Comparison of ENCODE assay signal across 8 cellular contexts in the genomic region with DNA sequence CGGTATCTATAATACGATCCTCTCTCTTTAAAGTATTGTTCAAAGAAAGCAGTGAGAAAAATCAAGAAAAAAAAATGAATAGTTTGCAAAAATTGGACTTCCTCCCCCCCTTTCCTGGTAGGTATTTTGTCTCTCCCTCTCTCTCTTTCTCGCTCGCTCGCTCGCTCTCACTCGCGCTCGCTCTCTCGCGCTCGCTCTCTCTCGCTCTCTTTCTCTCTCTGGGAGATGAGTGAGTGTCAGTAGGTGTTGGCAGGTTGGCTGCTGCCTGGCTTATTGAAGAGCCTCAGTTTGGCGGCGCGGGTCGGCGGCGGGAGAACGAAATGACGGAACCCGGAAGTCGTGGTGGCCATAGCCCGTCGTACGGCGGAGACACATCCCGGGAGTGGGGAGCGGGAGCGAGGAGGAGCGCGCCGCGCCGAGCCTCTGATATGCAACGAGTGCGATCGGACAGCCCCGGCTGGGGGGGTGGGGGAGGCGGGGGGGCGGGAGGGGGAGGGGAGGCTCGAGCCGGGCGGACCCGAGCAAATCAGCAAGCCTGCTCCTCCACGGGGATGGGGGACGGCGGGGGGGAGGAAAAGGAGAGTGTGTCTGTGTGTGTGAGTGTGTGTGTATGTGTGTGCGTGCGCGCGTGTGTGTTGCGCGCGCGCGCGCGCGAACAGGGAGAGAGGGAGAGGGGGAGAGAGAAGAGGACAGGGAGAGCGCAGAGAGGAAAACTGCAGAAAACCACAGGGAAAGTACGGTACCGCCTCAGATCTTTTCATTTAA. TPM values are rescaled to one million over a fixed set of nuclear protein-coding genes. Genes with fewer than 3 reads are reported as not detected.
A peak's percentile ranks its signal among the peaks of the same experiment; 100 is the strongest.
DNase-seq lines count a peak whose midpoint lies in the region; ATAC-seq, FAIRE-seq and TF ChIP-seq lines count a peak whose summit lies in the region.

TSS of gene MEIS2 (minus strand) at position 441 of the 765 bp plus-strand sequence. CDS start 1,083 bp downstream, outside the sequence.

- DNase-seq in GM03348 (ENCODE audit: low spot score) (peak; percentile 95), NCI-H1417 (lab: John Stamatoyannopoulos, UW) (peak; percentile 90 to 98 (median 95)), SK-N-MC (ENCODE audit: low read depth, low spot score) (no peak), bronchial epithelial cell (ENCODE audit: low read depth) (peak; percentile 71), retinal pigment epithelial cell (ENCODE audit: low read depth) (peak; percentile 84)

- H3K4me1 ChIP-seq in HEK293 (ENCODE audit: control insufficient read depth, insufficient read depth, low read length) = peaks cover 4% of the 10 kb centered on the region; the same call in 1 of the 2 replicates
- peaks cover 25% of the 10 kb centered on the region; the same call in 1 of the 2 replicates for H3K4me1 ChIP-seq in iPS-20b (ENCODE audit: insufficient read depth, low read length)

- H3K27me3 ChIP-seq in bronchial epithelial cell (ENCODE audit: control insufficient read depth, insufficient read depth, low read length) = no peaks in the 10 kb centered on the region
- peaks cover 92% of the 10 kb centered on the region for H3K27me3 ChIP-seq in iPS-20b (ENCODE audit: insufficient read depth, low read length)

- TF ChIP-seq CTCF in HEK293 (tag by site-specific recombination; IDR thresholded peaks at IDR 0.05) (0 out of 2 replicates have a peak, but pooled peaks have one; percentile 17), bronchial epithelial cell (IDR thresholded peaks at IDR 0.05; ENCODE audit: insufficient read depth, low read length, severe bottlenecking) (no peak), retinal pigment epithelial cell (conservative IDR thresholded peaks at IDR 0.05; ENCODE audit: low read depth, low read length) (no peak)

- POLR2A ChIA-PET in HEK293 (lab: Yijun Ruan, JAX) = interaction anchor here (0.7 to 1.7 kb wide), 6 partner anchors 11 to 736 kb away, joined by 3 to 7 read pairs (median 4); no protein-coding TSS in a partner anchor

- H3K36me3 ChIP-seq in HEK293 (ENCODE audit: control insufficient read depth in 2 of 2, insufficient read depth in 1 of 2, low read length in 2 of 2) = peaks cover 0 to 6% of the 10 kb centered on the region in 2 experiments; a peak in 1 of 3 replicates
- H3K36me3 ChIP-seq in SK-N-MC (ENCODE audit: insufficient read depth, low read length) = peaks cover 5% of the 10 kb centered on the region; the same call in 1 of the 2 replicates
- peaks cover 2% of the 10 kb centered on the region for H3K36me3 ChIP-seq in bronchial epithelial cell (ENCODE audit: control insufficient read depth, insufficient read depth, low read length)
- H3K36me3 ChIP-seq in iPS-20b (ENCODE audit: insufficient read depth, low read depth, low read length) = no peaks in the 10 kb centered on the region

- no peak for ATAC-seq in GM19324 (IDR thresholded peaks at IDR 0.05; ENCODE audit: low FRiP score, unreplicated experiment)

- FAIRE-seq in bronchial epithelial cell (lab: Jason Lieb, UNC) = no peak

- H3K27ac ChIP-seq in HEK293 (ENCODE audit: extremely low read depth, low read depth, low read length) = peak within 1 kb of the TSS; percentile 98
- peak within 1 kb of the TSS; percentile 96 for H3K27ac ChIP-seq in SK-N-MC
- H3K27ac ChIP-seq in iPS-20b (ENCODE audit: low read length) = no peak within 1 kb of the TSS

- H3K4me3 ChIP-seq in HEK293 (ENCODE audit: low read depth, low read length) (peak within 1 kb of the TSS; percentile 61), SK-N-MC (peak within 1 kb of the TSS; percentile 81), bronchial epithelial cell (ENCODE audit: low read depth, low read length) (peak within 1 kb of the TSS; percentile 88), iPS-20b (ENCODE audit: low read length) (peak within 1 kb of the TSS; percentile 84), retinal pigment epithelial cell (ENCODE audit: low read length) (peak within 1 kb of the TSS; percentile 97)

- H3K9ac ChIP-seq in SK-N-MC (ENCODE audit: insufficient read length) (peak within 1 kb of the TSS; percentile 90), iPS-20b (ENCODE audit: low read depth, low read length) (peak within 1 kb of the TSS; percentile 37)

- no peaks in the 10 kb centered on the region for H3K9me3 ChIP-seq in HEK293 (ENCODE audit: control insufficient read depth, insufficient read depth, low read depth, low read length)
- H3K9me3 ChIP-seq in SK-N-MC (ENCODE audit: low read depth, low read length) = no peaks in the 10 kb centered on the region
- H3K9me3 ChIP-seq in iPS-20b (ENCODE audit: insufficient read depth, low read depth, low read length) = no peaks in the 10 kb centered on the region

- CTCF ChIA-PET in HEK293 (lab: Yijun Ruan, JAX) = interaction anchor here (0.6 to 0.7 kb wide), 3 partner anchors 80 to 890 kb away, joined by 3 to 5 read pairs (median 4); no protein-coding TSS in a partner anchor

TF ChIP-seq in HEK293, 187 proteins besides CTCF, POLR2A, EP300 and RAD21 (continues in another document):
- TF ChIP-seq, protein P1, sequence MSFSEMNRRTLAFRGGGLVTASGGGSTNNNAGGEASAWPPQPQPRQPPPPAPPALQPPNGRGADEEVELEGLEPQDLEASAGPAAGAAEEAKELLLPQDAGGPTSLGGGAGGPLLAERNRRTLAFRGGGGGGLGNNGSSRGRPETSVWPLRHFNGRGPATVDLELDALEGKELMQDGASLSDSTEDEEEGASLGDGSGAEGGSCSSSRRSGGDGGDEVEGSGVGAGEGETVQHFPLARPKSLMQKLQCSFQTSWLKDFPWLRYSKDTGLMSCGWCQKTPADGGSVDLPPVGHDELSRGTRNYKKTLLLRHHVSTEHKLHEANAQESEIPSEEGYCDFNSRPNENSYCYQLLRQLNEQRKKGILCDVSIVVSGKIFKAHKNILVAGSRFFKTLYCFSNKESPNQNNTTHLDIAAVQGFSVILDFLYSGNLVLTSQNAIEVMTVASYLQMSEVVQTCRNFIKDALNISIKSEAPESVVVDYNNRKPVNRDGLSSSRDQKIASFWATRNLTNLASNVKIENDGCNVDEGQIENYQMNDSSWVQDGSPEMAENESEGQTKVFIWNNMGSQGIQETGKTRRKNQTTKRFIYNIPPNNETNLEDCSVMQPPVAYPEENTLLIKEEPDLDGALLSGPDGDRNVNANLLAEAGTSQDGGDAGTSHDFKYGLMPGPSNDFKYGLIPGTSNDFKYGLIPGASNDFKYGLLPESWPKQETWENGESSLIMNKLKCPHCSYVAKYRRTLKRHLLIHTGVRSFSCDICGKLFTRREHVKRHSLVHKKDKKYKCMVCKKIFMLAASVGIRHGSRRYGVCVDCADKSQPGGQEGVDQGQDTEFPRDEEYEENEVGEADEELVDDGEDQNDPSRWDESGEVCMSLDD (tag by site-specific recombination; IDR thresholded peaks at IDR 0.05) = peak; percentile 62
- TF ChIP-seq KLF9 (tag by site-specific recombination; IDR thresholded peaks at IDR 0.05; ENCODE audit: low read depth) (no peak), ZNF76 (tag by site-specific recombination; IDR thresholded peaks at IDR 0.05; ENCODE audit: borderline replicate concordance, low read depth) (peak; percentile 30; the same call in 1 of the 2 replicates), GLI2 (tag by site-specific recombination; IDR thresholded peaks at IDR 0.05; ENCODE audit: borderline replicate concordance, low read depth) (no peak), AEBP2 (tag by site-specific recombination; IDR thresholded peaks at IDR 0.05; ENCODE audit: borderline replicate concordance) (no peak), IKZF3 (tag by site-specific recombination; IDR thresholded peaks at IDR 0.05) (peak; percentile 75; the same call in 1 of the 2 replicates), ZNF610 (tag by site-specific recombination; IDR thresholded peaks at IDR 0.05; ENCODE audit: borderline replicate concordance) (no peak), ZNF121 (tag by site-specific recombination; IDR thresholded peaks at IDR 0.05) (no peak)
- TF ChIP-seq, protein P2, sequence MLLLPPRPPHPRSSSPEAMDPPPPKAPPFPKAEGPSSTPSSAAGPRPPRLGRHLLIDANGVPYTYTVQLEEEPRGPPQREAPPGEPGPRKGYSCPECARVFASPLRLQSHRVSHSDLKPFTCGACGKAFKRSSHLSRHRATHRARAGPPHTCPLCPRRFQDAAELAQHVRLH (tag by site-specific recombination; IDR thresholded peaks at IDR 0.05) = 0 out of 2 replicates have a peak, but pooled peaks have one; percentile 8
- TF ChIP-seq, protein P3, sequence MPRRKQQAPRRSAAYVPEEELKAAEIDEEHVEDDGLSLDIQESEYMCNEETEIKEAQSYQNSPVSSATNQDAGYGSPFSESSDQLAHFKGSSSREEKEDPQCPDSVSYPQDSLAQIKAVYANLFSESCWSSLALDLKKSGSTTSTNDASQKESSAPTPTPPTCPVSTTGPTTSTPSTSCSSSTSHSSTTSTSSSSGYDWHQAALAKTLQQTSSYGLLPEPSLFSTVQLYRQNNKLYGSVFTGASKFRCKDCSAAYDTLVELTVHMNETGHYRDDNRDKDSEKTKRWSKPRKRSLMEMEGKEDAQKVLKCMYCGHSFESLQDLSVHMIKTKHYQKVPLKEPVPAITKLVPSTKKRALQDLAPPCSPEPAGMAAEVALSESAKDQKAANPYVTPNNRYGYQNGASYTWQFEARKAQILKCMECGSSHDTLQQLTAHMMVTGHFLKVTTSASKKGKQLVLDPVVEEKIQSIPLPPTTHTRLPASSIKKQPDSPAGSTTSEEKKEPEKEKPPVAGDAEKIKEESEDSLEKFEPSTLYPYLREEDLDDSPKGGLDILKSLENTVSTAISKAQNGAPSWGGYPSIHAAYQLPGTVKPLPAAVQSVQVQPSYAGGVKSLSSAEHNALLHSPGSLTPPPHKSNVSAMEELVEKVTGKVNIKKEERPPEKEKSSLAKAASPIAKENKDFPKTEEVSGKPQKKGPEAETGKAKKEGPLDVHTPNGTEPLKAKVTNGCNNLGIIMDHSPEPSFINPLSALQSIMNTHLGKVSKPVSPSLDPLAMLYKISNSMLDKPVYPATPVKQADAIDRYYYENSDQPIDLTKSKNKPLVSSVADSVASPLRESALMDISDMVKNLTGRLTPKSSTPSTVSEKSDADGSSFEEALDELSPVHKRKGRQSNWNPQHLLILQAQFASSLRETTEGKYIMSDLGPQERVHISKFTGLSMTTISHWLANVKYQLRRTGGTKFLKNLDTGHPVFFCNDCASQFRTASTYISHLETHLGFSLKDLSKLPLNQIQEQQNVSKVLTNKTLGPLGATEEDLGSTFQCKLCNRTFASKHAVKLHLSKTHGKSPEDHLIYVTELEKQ (tag by site-specific recombination; IDR thresholded peaks at IDR 0.05; ENCODE audit: borderline replicate concordance) = no peak; the same call in 1 of the 2 replicates

RNA-seq across cellular contexts. Expression of gene MEIS2, which starts in this region (rescaled TPM):
- 6.6 and 10.9 TPM in 2 replicates for total RNA-seq in bronchial epithelial cell
